16 cellular contexts compared by ENCODE assay signal in genomic region chr2:130790808-130791616, GRCh38. TPM values are rescaled to one million over a fixed set of nuclear protein-coding genes. Genes with fewer than 3 reads are reported as not detected.
DNase-seq lines count a peak whose midpoint lies in the region; ATAC-seq, FAIRE-seq and TF ChIP-seq lines count a peak whose summit lies in the region.
"Had no signal": no experiment of that assay in that cellular context is flagged by ENCODE, and none has a peak within 500 bp of the region (broad histone marks: within the 10 kb centered on the region; RNA-seq: fewer than 3 reads in every experiment).

No MANE protein-coding gene starts in this region.

- H3K27ac ChIP-seq in pancreas = peak overlapping the region in 2 of 4 donors; percentile 47 to 63
- H3K27ac ChIP-seq: KMS-11, RWPE1 had no signal

- DNase-seq in NCI-H1417 (lab: John Stamatoyannopoulos, UW) (peak in 2 of 3 experiments; percentile 6 to 16), NCI-H1417 treated with DMSO at 0.1 percent for 48 hours (lab: John Stamatoyannopoulos, UW) (no peak), islet precursor cell (peak; percentile 45), pancreas (no peak), type B pancreatic cell (ENCODE audit: extremely low spot score, unreplicated experiment) (peak; percentile 29), 8988T (no peak), NCI-H1048 (lab: John Stamatoyannopoulos, UW) (no peak)
- DNase-seq: NCI-H1105, NCI-H187 treated with DMSO at 0.1 percent for 48 hours had no signal

- intact Hi-C loops in pancreas (cut with DNase I) = no loop called here

- H3K27ac Mint-ChIP-seq in type B pancreatic cell = no peak overlapping the region

- TF ChIP-seq CTCF in pancreas (IDR thresholded peaks at IDR 0.05) = no peak
- TF ChIP-seq CTCF in type B pancreatic cell (conservative IDR thresholded peaks at IDR 0.05) = no peak

- H3K27me3 ChIP-seq in pancreas = no peaks in the 10 kb centered on the region

- H3K36me3 Mint-ChIP-seq in type B pancreatic cell = no peaks in the 10 kb centered on the region

- H3K36me3 ChIP-seq in pancreas = no peaks in the 10 kb centered on the region

- no peaks in the 10 kb centered on the region for H3K9me3 ChIP-seq in pancreas

- H3K4me1 Mint-ChIP-seq in type B pancreatic cell (ENCODE audit: unreplicated experiment) = no peaks in the 10 kb centered on the region

- peaks cover 23% of the 10 kb centered on the region for H3K27me3 Mint-ChIP-seq in type B pancreatic cell

- 83 to 84% methylated on average over 9 of the region's 9 CpGs for WGBS in pancreas, 2 donors

- H3K9me3 Mint-ChIP-seq in type B pancreatic cell = no peaks in the 10 kb centered on the region

- peaks cover 0 to 11% (median 2%) of the 10 kb centered on the region in 3 donors for H3K4me1 ChIP-seq in pancreas

- ATAC-seq in pancreas (peak in 3 of 4 donors; percentile 22 to 25 (median 23)), GM18907 (IDR thresholded peaks at IDR 0.05; ENCODE audit: unreplicated experiment) (no peak)
- ATAC-seq: PC-3 had no signal

- H3K4me3 Mint-ChIP-seq in type B pancreatic cell = no peak overlapping the region

- no peak for FAIRE-seq in pancreas (lab: Jason Lieb, UNC)
- FAIRE-seq: H54 had no signal

- H3K4me3 ChIP-seq in pancreas = no peak overlapping the region

RNA-seq across cellular contexts. Expression of gene AMER3, which starts 35.7 kb away (rescaled TPM):
- total RNA-seq in pancreas = 1 to 10 TPM in 1 of 6 donors, under 1 TPM in 5; 0.25 to 1.6 (median 0.51) TPM
- 1 to 10 TPM in 1 of 2 donors, under 1 TPM in 1; 0.99 to 2.1 TPM for polyA plus RNA-seq in pancreas
- total RNA-seq in type B pancreatic cell (ENCODE audit: low replicate concordance) = 3.9 and 10.9 TPM in 2 replicates
- total RNA-seq: A172, M059J, PC-3 had no signal

RNA-seq across cellular contexts. Expression of gene ARHGEF4, which starts 45.7 kb away (rescaled TPM):
- total RNA-seq in pancreas = 10 to 100 TPM; 16.3 to 24.1 (median 18.5) TPM
- 10 to 100 TPM; 31.6 to 58.2 TPM for polyA plus RNA-seq in pancreas
- total RNA-seq in type B pancreatic cell (ENCODE audit: low replicate concordance) = 15.7 and 31.4 TPM in 2 replicates

Comparison
In these comparisons a context has a peak if more than half of its experiments do, and no peak if none do; other contexts are left out.
1. DNase-seq: peak in NCI-H1417 (2 of 3), islet precursor cell (single experiment) and type B pancreatic cell (single experiment); none in NCI-H1417 treated with DMSO at 0.1 percent for 48 hours (single experiment), pancreas (0 of 6), 8988T (single experiment) and NCI-H1048 (single experiment).